ENCODE assay signal across 8 cellular contexts in the genomic region with DNA sequence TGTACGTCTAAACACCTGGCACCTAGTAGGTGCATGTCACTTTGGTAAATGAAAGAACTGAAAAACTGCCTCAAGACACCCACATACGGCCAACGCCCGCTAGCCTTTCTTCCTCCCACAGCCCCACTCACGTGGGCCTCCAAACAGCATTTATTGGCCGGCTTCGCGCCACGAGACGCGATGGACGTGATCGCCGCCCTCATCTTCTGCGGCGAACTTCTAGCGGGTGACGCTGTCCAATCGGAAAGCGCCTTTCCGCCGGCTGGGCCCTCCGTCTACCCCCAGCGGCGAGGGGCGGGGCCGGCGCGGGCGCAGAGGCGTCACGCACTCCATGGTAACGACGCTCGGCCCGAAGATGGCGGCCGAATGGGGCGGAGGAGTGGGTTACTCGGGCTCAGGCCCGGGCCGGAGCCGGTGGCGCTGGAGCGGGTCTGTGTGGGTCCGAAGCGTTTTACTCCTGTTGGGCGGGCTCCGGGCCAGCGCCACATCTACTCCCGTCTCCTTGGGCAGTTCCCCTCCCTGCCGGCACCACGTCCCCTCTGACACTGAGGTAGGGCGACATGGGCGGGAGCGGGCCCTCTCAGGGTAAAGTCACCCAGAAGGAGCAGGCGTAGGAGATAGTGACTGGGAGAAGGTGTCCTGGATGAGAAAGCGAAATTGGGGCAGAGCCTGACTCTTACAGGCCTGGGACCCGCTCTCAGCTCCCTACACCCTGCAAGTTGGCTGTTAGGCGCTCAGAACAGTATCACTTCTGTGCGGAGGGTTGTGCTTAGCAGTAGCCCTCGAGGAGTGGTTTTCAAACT. TPM values are rescaled to one million over a fixed set of nuclear protein-coding genes. Genes with fewer than 3 reads are reported as not detected.
DNase-seq lines count a peak whose midpoint lies in the region; ATAC-seq, FAIRE-seq and TF ChIP-seq lines count a peak whose summit lies in the region.

A gene with protein sequence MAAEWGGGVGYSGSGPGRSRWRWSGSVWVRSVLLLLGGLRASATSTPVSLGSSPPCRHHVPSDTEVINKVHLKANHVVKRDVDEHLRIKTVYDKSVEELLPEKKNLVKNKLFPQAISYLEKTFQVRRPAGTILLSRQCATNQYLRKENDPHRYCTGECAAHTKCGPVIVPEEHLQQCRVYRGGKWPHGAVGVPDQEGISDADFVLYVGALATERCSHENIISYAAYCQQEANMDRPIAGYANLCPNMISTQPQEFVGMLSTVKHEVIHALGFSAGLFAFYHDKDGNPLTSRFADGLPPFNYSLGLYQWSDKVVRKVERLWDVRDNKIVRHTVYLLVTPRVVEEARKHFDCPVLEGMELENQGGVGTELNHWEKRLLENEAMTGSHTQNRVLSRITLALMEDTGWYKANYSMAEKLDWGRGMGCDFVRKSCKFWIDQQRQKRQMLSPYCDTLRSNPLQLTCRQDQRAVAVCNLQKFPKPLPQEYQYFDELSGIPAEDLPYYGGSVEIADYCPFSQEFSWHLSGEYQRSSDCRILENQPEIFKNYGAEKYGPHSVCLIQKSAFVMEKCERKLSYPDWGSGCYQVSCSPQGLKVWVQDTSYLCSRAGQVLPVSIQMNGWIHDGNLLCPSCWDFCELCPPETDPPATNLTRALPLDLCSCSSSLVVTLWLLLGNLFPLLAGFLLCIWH (plus strand): TSS at position 327 of the 803 bp plus-strand sequence. CDS start 29 bp downstream, at position 356.

- peaks cover 14% of the 10 kb centered on the region for H3K36me3 ChIP-seq in BE2C

- no peaks in the 10 kb centered on the region for H3K4me1 ChIP-seq in BE2C

- H3K9me3 Mint-ChIP-seq in activated CD4-positive, alpha-beta T cell treated with anti-CD3 and anti-CD28 coated beads for 36 hours (ENCODE audit: low read depth) = no peaks in the 10 kb centered on the region

- peaks cover 52% of the 10 kb centered on the region for H3K4me1 Mint-ChIP-seq in activated CD4-positive, alpha-beta T cell treated with anti-CD3 and anti-CD28 coated beads for 36 hours

- H3K4me3 Mint-ChIP-seq in activated CD4-positive, alpha-beta T cell treated with anti-CD3 and anti-CD28 coated beads for 36 hours = peak within 1 kb of the TSS; percentile 84

- DNase-seq in BE2C = peak; percentile 97
- peak; percentile 71 for DNase-seq in GM19239 (ENCODE audit: insufficient read length, low spot score)
- DNase-seq in NCI-H510A treated with DMSO at 0.1 percent for 48 hours (lab: John Stamatoyannopoulos, UW) = peak; percentile 95
- peak; percentile 98 for DNase-seq in activated CD4-positive, alpha-beta T cell treated with anti-CD3 and anti-CD28 coated beads for 36 hours
- peak; percentile 98 for DNase-seq in choroid plexus epithelial cell (ENCODE audit: low read depth)
- peak; percentile 97 for DNase-seq in kidney tubule cell (ENCODE audit: low spot score)
- DNase-seq in stimulated activated CD4-positive, alpha-beta T cell treated with anti-CD3 and anti-CD28 coated beads, Interleukin-1b, Interleukin-23, amount 100 ng/mL, for 1 hour (ENCODE audit: low read depth in 2 of 2) = peak; percentile 80 to 84

- H3K4me3 ChIP-seq in BE2C (ENCODE audit: low read depth, low read length) (peak within 1 kb of the TSS; percentile 82), choroid plexus epithelial cell (ENCODE audit: low read depth, low read length) (peak within 1 kb of the TSS; percentile 95)

- H3K36me3 Mint-ChIP-seq in activated CD4-positive, alpha-beta T cell treated with anti-CD3 and anti-CD28 coated beads for 36 hours (ENCODE audit: low read depth) = peaks cover 32% of the 10 kb centered on the region

- peak within 1 kb of the TSS; percentile 96 for H3K27ac Mint-ChIP-seq in activated CD4-positive, alpha-beta T cell treated with anti-CD3 and anti-CD28 coated beads for 36 hours

- no peak for TF ChIP-seq CTCF in BE2C (IDR thresholded peaks at IDR 0.05; ENCODE audit: low read depth, low read length)
- TF ChIP-seq CTCF in choroid plexus epithelial cell (conservative IDR thresholded peaks at IDR 0.05; ENCODE audit: low read depth, low read length) = no peak

- H3K9me3 ChIP-seq in BE2C = no peaks in the 10 kb centered on the region

- intact Hi-C loops in activated CD4-positive, alpha-beta T cell treated with anti-CD3 and anti-CD28 coated beads for 36 hours (cut with DNase I, micrococcal nuclease) = loop anchor here (1.0 to 5.0 kb wide), 7 partner anchors 10 to 663 kb away; partner anchors contain the start of genes RPL35A (in 2 of the 2), DLG1 (in 1 of the 2) and RUBCN (in 1 of the 2)

- CTCF ChIA-PET in activated CD4-positive, alpha-beta T cell treated with anti-CD3 and anti-CD28 coated beads for 36 hours (lab: Charles Lee) = no interaction called here

- no peaks in the 10 kb centered on the region for H3K27me3 Mint-ChIP-seq in activated CD4-positive, alpha-beta T cell treated with anti-CD3 and anti-CD28 coated beads for 36 hours

- POLR2A ChIA-PET in activated CD4-positive, alpha-beta T cell treated with anti-CD3 and anti-CD28 coated beads for 36 hours (lab: Charles Lee) = no interaction called here

- H3K27me3 ChIP-seq in BE2C = peaks cover 17% of the 10 kb centered on the region

- peak; percentile 96 for ATAC-seq in HG03442 (IDR thresholded peaks at IDR 0.05; ENCODE audit: unreplicated experiment)
- ATAC-seq in activated CD4-positive, alpha-beta T cell treated with anti-CD3 and anti-CD28 coated beads for 36 hours = peak; percentile 91

- FAIRE-seq in GM19239 (lab: Jason Lieb, UNC) = peak; percentile 93

RNA-seq across cellular contexts. Expression of the gene that starts here (rescaled TPM):
- 2.5 TPM for polyA plus RNA-seq in BE2C (2012; ENCODE audit: insufficient read depth, insufficient read length, low read depth)
- 1 to 10 TPM; 4.3 to 7.7 TPM for total RNA-seq in activated CD4-positive, alpha-beta T cell treated with anti-CD3 and anti-CD28 coated beads for 36 hours

Comparison
In these comparisons a context has a peak if more than half of its experiments do, and no peak if none do; other contexts are left out.
1. Peak in every context shown above with its lines: DNase-seq, ATAC-seq and H3K4me3 ChIP-seq.